ENCODE assay signal across 9 cellular contexts in the genomic region with DNA sequence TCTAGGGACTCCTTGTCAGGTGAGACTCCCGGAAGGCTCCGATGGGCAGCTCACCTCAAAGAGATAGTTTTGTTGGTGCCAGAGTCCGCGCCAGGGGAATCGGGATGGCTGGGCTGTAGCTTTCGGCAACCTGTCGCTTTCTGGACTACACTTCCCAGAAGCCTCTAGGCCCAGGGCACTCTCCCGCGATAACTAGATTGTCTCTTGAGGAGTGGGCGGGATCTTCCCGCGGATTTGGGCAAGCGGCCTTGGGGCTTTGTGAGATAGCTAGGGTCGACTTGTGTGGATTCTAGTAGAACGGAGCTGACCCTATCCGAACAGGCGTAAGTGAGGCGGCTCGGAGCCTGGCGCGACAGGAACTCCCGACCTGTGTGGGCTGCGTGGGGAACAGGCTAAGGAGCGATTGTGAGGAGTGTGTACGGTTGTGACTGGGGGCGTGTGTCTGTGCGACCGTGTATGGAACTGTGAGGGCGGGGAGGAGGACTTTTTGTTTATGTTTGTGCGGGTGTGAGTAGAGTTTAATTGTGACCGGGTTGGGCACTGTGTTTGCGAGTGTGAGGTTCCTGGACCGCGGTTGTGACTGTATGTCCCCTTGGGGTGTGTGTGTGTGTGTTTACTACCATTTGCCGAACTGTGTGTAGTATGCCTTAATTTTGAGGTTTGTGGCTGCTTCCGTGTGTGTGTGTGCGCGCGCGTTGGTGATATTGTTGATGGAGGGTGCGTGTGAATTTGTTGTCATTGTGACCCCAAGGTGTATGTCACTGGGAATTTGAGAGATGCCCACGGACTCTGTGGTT. TPM values are rescaled to one million over a fixed set of nuclear protein-coding genes. Genes with fewer than 3 reads are reported as not detected.
DNase-seq lines count a peak whose midpoint lies in the region; ATAC-seq lines count a peak whose summit lies in the region.
"Had no signal": no experiment of that assay in that cellular context is flagged by ENCODE, and none has a peak within 500 bp of the region (broad histone marks: within the 10 kb centered on the region; RNA-seq: fewer than 3 reads in every experiment).

A gene (plus strand): TSS at position 231 of the 797 bp plus-strand sequence. CDS start 25,955 bp downstream, outside the sequence.

- DNase-seq in AG08396 (ENCODE audit: low spot score) (peak; percentile 88), NCI-H446 treated with DMSO at 0.1 percent for 48 hours (lab: John Stamatoyannopoulos, UW) (peak; percentile 78), kidney glomerular epithelial cell (lab: John Stamatoyannopoulos, UW) (peak; percentile 87)
- peak; percentile 91 for DNase-seq in activated CD4-positive, alpha-beta T cell treated with anti-CD3 and anti-CD28 coated beads for 36 hours
- DNase-seq in stimulated activated CD4-positive, alpha-beta T cell treated with anti-CD3 and anti-CD28 coated beads, Interleukin-15, amount 100 ng/mL, for 24 hours, result peak; percentile 87

- H3K9me3 Mint-ChIP-seq in activated CD4-positive, alpha-beta T cell treated with anti-CD3 and anti-CD28 coated beads for 36 hours (ENCODE audit: low read depth), result peaks cover 17% of the 10 kb centered on the region

- POLR2A ChIA-PET in activated CD4-positive, alpha-beta T cell treated with anti-CD3 and anti-CD28 coated beads for 36 hours (lab: Charles Lee), result interaction anchor here (0.5 to 3.6 kb wide), 16 partner anchors 13 to 1198 kb away, joined by 3 to 53 read pairs (median 4); a partner anchor contains a TSS

- peaks cover 10% of the 10 kb centered on the region for H3K4me1 Mint-ChIP-seq in activated CD4-positive, alpha-beta T cell treated with anti-CD3 and anti-CD28 coated beads for 36 hours

- intact Hi-C loops in activated CD4-positive, alpha-beta T cell treated with anti-CD3 and anti-CD28 coated beads for 36 hours (cut with DNase I, micrococcal nuclease), result loop anchor here (1.0 to 2.0 kb wide), 20 partner anchors 13 to 804 kb away; a partner anchor contains a TSS

- H3K27me3 Mint-ChIP-seq in activated CD4-positive, alpha-beta T cell treated with anti-CD3 and anti-CD28 coated beads for 36 hours, result no peaks in the 10 kb centered on the region

- CTCF ChIA-PET in activated CD4-positive, alpha-beta T cell treated with anti-CD3 and anti-CD28 coated beads for 36 hours (lab: Charles Lee), result interaction anchor here (0.5 to 3.4 kb wide), 7 partner anchors 9 to 1524 kb away, joined by 3 to 19 read pairs (median 3); a partner anchor contains a TSS

- H3K36me3 Mint-ChIP-seq in activated CD4-positive, alpha-beta T cell treated with anti-CD3 and anti-CD28 coated beads for 36 hours (ENCODE audit: low read depth), result peaks cover 56% of the 10 kb centered on the region

- peak; percentile 63 for ATAC-seq in GM19025 (IDR thresholded peaks at IDR 0.05; ENCODE audit: low read depth, unreplicated experiment)
- peak; percentile 73 for ATAC-seq in HG03280 (IDR thresholded peaks at IDR 0.05; ENCODE audit: unreplicated experiment)
- ATAC-seq in activated CD4-positive, alpha-beta T cell treated with anti-CD3 and anti-CD28 coated beads for 36 hours, result peak; percentile 82
- ATAC-seq: HCT116 had no signal

- H3K27ac Mint-ChIP-seq in activated CD4-positive, alpha-beta T cell treated with anti-CD3 and anti-CD28 coated beads for 36 hours, result no peak within 1 kb of the TSS

- H3K4me3 Mint-ChIP-seq in activated CD4-positive, alpha-beta T cell treated with anti-CD3 and anti-CD28 coated beads for 36 hours, result no peak within 1 kb of the TSS

- peak within 1 kb of the TSS; percentile 92 for H3K27ac ChIP-seq in cingulate gyrus (ENCODE audit: low read depth, low read length)

RNA-seq across cellular contexts. Expression of the gene that starts here (rescaled TPM):
- 1 to 10 TPM; 3.5 to 4.6 TPM for total RNA-seq in activated CD4-positive, alpha-beta T cell treated with anti-CD3 and anti-CD28 coated beads for 36 hours

Comparison
In these comparisons a context has a peak if more than half of its experiments do, and no peak if none do; other contexts are left out.
1. Peak in every context shown above with its lines: DNase-seq, ATAC-seq and H3K27ac ChIP-seq.